Comparison of ENCODE assay signal across 11 cellular contexts in genomic region chr10:90421874-90422273, GRCh38.
"Had no signal": no experiment of that assay in that cellular context is flagged by ENCODE, and none has a peak within 500 bp of the region (broad histone marks: within the 10 kb centered on the region; RNA-seq: fewer than 3 reads in every experiment).

No MANE protein-coding gene starts in this region.

- H3K27ac Mint-ChIP-seq: GM23338, H9, HFFc6 had no signal

- H3K9me3 ChIP-seq: HAP-1 had no signal

- FAIRE-seq: H1, H54 had no signal

- ATAC-seq: GM23338, HCT116 had no signal

- H3K4me3 ChIP-seq: GM23248, GM23338, HAP-1 had no signal

- H3K27ac ChIP-seq: GM23248 had no signal

- H3K36me3 ChIP-seq: HAP-1 had no signal

- DNase-seq: GM23248, GOT3, H7, H9, HCEC 1CT, HFFc6 had no signal

- H3K4me3 Mint-ChIP-seq: GM23338, H9, HFFc6 had no signal

- H3K4me2 ChIP-seq: GM23338 had no signal
